ENCODE assay signal across 9 cellular contexts in genomic region chr6:19303381-19303780, GRCh38.
A peak's percentile ranks its signal among the peaks of the same experiment; 100 is the strongest.
DNase-seq lines count a peak whose midpoint lies in the region; ATAC-seq lines count a peak whose summit lies in the region.
"Had no signal": no experiment of that assay in that cellular context is flagged by ENCODE, and none has a peak within 500 bp of the region (broad histone marks: within the 10 kb centered on the region; RNA-seq: fewer than 3 reads in every experiment).

No MANE protein-coding gene starts in this region.

- peaks cover 42% of the 10 kb centered on the region for H3K4me1 ChIP-seq in neuron (ENCODE audit: insufficient read depth, low read length)

- H3K9me3 Mint-ChIP-seq in T-helper 2 cell treated with Interferon-gamma antibody and Interleukin-4, amounts not matched to agents 5 μg/mL and 100 μg/mL, for 36 hours: peaks cover 3% of the 10 kb centered on the region

- no peaks in the 10 kb centered on the region for H3K36me3 ChIP-seq in neuron (ENCODE audit: insufficient read depth, low read length)

- DNase-seq in AG20443 (ENCODE audit: low spot score) (peak; percentile 29), NCI-H2081 treated with DMSO at 0.1 percent for 48 hours (lab: John Stamatoyannopoulos, UW) (peak; percentile 36), caudate nucleus (lab: John Stamatoyannopoulos, UW) (peak in 13 of 61 donors; percentile 4 to 49 (median 21)), amniotic stem cell (lab: John Stamatoyannopoulos, UW) (no peak)
- DNase-seq in T-helper 2 cell treated with Interferon-gamma antibody and Interleukin-4, amounts not matched to agents 5 μg/mL and 100 μg/mL, for 36 hours (ENCODE audit: low spot score): no peak

- peak overlapping the region; percentile 77 for H2AFZ ChIP-seq in neuron (ENCODE audit: low read depth, low read length)

- no peak overlapping the region for H3K27ac Mint-ChIP-seq in T-helper 2 cell treated with Interferon-gamma antibody and Interleukin-4, amounts not matched to agents 5 μg/mL and 100 μg/mL, for 36 hours

- no peaks in the 10 kb centered on the region for H3K36me3 Mint-ChIP-seq in T-helper 2 cell treated with Interferon-gamma antibody and Interleukin-4, amounts not matched to agents 5 μg/mL and 100 μg/mL, for 36 hours (ENCODE audit: low read depth)

- no peaks in the 10 kb centered on the region for H3K4me1 Mint-ChIP-seq in T-helper 2 cell treated with Interferon-gamma antibody and Interleukin-4, amounts not matched to agents 5 μg/mL and 100 μg/mL, for 36 hours (ENCODE audit: low read depth)

- no peak overlapping the region for H3K4me3 ChIP-seq in neuron (ENCODE audit: low read length)

- H3K9me3 ChIP-seq in neuron (ENCODE audit: low read length): no peaks in the 10 kb centered on the region

- no peak for ATAC-seq in HG02610 (IDR thresholded peaks at IDR 0.05; ENCODE audit: unreplicated experiment)
- no peak for ATAC-seq in HG02840 (IDR thresholded peaks at IDR 0.05; ENCODE audit: low FRiP score, unreplicated experiment)
- ATAC-seq: SK-N-SH treated with all-trans-retinoic acid at 6 μM for 48 hours had no signal

- peak overlapping the region; percentile 78 for H3K27ac ChIP-seq in caudate nucleus (ENCODE audit: low read depth, low read length)

- H3K27me3 ChIP-seq in neuron (ENCODE audit: insufficient read depth, low read length): no peaks in the 10 kb centered on the region

- no peak overlapping the region for H3K4me3 Mint-ChIP-seq in T-helper 2 cell treated with Interferon-gamma antibody and Interleukin-4, amounts not matched to agents 5 μg/mL and 100 μg/mL, for 36 hours

- H3K27me3 Mint-ChIP-seq in T-helper 2 cell treated with Interferon-gamma antibody and Interleukin-4, amounts not matched to agents 5 μg/mL and 100 μg/mL, for 36 hours (ENCODE audit: low read depth): no peaks in the 10 kb centered on the region

Comparison
In these comparisons a context has a peak if more than half of its experiments do, and no peak if none do; other contexts are left out.
1. DNase-seq: peak in AG20443 (single experiment) and NCI-H2081 treated with DMSO at 0.1 percent for 48 hours (single experiment); none in T-helper 2 cell treated with Interferon-gamma antibody and Interleukin-4, amounts not matched to agents 5 μg/mL and 100 μg/mL, for 36 hours (single experiment) and amniotic stem cell (single experiment).